In genomic region chr12:24049101-24049500, GRCh38 we compare ENCODE assay signal across 18 cellular contexts.
"Had no signal": no experiment of that assay in that cellular context is flagged by ENCODE, and none has a peak within 500 bp of the region (broad histone marks: within the 10 kb centered on the region; RNA-seq: fewer than 3 reads in every experiment).

No MANE protein-coding gene starts in this region.

- H3K9me3 ChIP-seq: ascending aorta, body of pancreas had no signal

- H3K27ac ChIP-seq: ascending aorta, body of pancreas, coronary artery, PC-9 had no signal

- H3K36me3 ChIP-seq: ascending aorta, MG63 had no signal

- H3K4me2 ChIP-seq: PC-9 had no signal

- DNase-seq: activated CD4-positive, alpha-beta T cell treated with anti-CD3 and anti-CD28 coated beads for 4 hours; activated CD8-positive, alpha-beta memory T cell treated with anti-CD3 and anti-CD28 coated beads, Interleukin-2, amount 50 U/mL, for 48 hours; activated CD8-positive, alpha-beta T cell treated with anti-CD3 and anti-CD28 coated beads, Interleukin-2, amount 10 ng/mL, durations not matched to agents 7 days and 5 days; activated naive CD4-positive, alpha-beta T cell; activated T-cell treated with anti-CD3 and anti-CD28 coated beads, Interleukin-2, amount 50 U/mL, for 1 hour; body of pancreas; central memory CD4-positive, alpha-beta T cell; MG63; NCI-H1105 treated with DMSO at 0.1 percent for 48 hours; NCI-H1436 treated with DMSO at 0.1 percent for 48 hours; NCI-H187; NCI-H2081; PC-9; SHP77 treated with DMSO at 0.1 percent for 48 hours had no signal

- ATAC-seq: activated CD4-positive, CD25-positive, alpha-beta regulatory T cell treated with anti-CD3 and anti-CD28 coated beads, Interleukin-2, amount 50 U/mL, for 24 hours; activated CD8-positive, alpha-beta T cell treated with anti-CD3 and anti-CD28 coated beads, Interleukin-2, amount 10 ng/mL, durations not matched to agents 7 days and 5 days; body of pancreas had no signal

- H2AFZ ChIP-seq: PC-9 had no signal

- H3K4me3 ChIP-seq: ascending aorta, body of pancreas, coronary artery, MG63, PC-9 had no signal

- FAIRE-seq: bronchial epithelial cell had no signal

- H3K27me3 ChIP-seq: ascending aorta, body of pancreas, MG63 had no signal
